7 cellular contexts compared by ENCODE assay signal in the genomic region with DNA sequence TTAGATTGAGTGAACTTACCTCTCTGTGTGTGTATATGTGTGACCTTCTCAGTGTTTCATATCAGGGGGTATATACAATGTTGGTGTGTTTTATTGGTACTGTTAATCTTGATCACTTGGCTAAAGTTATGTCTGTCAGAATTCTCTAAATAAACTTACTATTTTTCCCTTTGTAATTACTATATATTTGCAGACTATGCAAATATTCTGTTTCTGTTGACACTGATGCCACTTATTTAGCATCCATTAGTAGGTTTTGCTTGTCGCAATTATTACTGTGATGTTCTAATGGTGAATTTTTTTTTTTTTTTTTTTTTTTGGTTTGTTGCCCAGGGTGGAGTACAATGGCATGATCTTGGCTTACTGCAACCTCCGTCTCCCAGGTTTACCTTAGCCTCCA. TPM values are rescaled to one million over a fixed set of nuclear protein-coding genes. Genes with fewer than 3 reads are reported as not detected.
"Had no signal": no experiment of that assay in that cellular context is flagged by ENCODE, and none has a peak within 500 bp of the region (broad histone marks: within the 10 kb centered on the region; RNA-seq: fewer than 3 reads in every experiment).

No MANE protein-coding gene starts in this region.

- H3K9me3 Mint-ChIP-seq: GM23338, H9 had no signal

- H2AFZ ChIP-seq: GM23338 had no signal

- DNase-seq: H9, HCEC 1CT, KBM-7 had no signal

- H3K4me3 Mint-ChIP-seq: GM23338, H9 had no signal

- FAIRE-seq: H1, H54, HTR-8/SVneo had no signal

- ATAC-seq: GM23338 had no signal

- H3K4me3 ChIP-seq: GM23338 had no signal

- H3K27ac Mint-ChIP-seq: GM23338, H9 had no signal

- H3K4me2 ChIP-seq: GM23338 had no signal

RNA-seq across cellular contexts. Expression of gene NR5A1, which starts 42.9 kb away (rescaled TPM):
- polyA plus RNA-seq: GM23338 had no signal
